ENCODE assay signal across 9 cellular contexts in the genomic region with DNA sequence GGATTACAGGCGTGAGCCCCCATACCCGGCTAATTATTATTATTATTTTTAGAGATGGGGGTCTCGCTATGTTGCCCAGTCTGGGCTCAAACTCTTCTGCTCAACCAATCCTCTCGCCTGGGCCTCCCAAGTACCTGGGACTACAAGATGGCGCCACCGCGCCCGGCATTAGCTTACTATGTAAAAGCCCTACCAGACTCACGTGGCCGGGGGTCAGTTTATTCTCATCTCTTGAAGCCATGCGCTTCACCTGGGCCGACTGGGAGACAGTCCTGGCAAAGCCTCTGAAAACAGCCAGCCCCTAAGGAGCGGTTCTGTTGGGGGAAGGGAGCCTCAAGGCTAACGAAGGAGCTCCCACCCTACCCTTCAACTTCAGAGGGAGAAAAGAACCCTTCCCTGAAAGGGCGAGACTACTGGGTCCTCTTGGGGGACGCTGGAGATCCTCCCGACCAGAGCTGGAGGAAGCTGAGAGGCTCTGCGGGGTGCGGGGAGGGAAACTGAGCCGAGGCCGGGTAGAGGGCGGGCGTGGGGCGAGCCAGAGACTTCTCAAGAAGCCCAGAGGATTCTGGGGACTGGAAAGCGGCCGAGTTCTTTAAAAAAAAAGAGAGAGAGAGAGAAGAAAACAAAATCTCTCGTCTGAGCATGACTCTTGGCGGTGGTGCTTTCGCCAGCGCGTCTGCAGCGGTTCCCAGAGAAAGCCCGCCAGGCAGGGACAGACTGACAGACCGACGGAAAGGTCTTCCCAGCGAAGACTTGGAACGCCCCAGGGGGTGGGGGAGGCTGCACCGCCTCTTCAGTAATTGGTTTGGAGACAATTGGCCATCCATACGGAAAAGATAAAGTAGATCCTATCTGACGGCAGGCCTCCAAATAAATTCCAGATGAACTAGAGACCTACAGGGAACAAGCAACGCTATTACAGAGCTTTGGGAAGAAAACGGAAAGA. TPM values are rescaled to one million over a fixed set of nuclear protein-coding genes. Genes with fewer than 3 reads are reported as not detected.
A peak's percentile ranks its signal among the peaks of the same experiment; 100 is the strongest.
DNase-seq lines count a peak whose midpoint lies in the region; ATAC-seq, FAIRE-seq and TF ChIP-seq lines count a peak whose summit lies in the region.
"Had no signal": no experiment of that assay in that cellular context is flagged by ENCODE, and none has a peak within 500 bp of the region (broad histone marks: within the 10 kb centered on the region; RNA-seq: fewer than 3 reads in every experiment).

No MANE protein-coding gene starts in this region.

- TF ChIP-seq RAD21 in GM12878 (IDR thresholded peaks at IDR 0.05; ENCODE audit: insufficient read depth, low read depth, low read length): no peak

- DNase-seq in GM04504 (ENCODE audit: low read depth): peak; percentile 66
- no peak for DNase-seq in GM12878 (ENCODE audit: low read depth, low spot score)
- no peak for DNase-seq in iPS DF 6.9 (ENCODE audit: low read depth, low spot score)
- DNase-seq in sigmoid colon: peak; percentile 92
- DNase-seq in germinal center (ENCODE audit: low spot score): no peak
- DNase-seq in activated naive CD4-positive, alpha-beta T cell treated with anti-CD3 and anti-CD28 coated beads, Interleukin-2, amount 50 U/mL, for 16 hours: no peak
- DNase-seq in GM12891 (ENCODE audit: insufficient read length, low spot score): no peak
- DNase-seq: NCI-H524 treated with DMSO at 0.1 percent for 48 hours had no signal

- SMC1A ChIA-PET in GM12878 (lab: Charles Lee; ENCODE audit: uncharacterized antibody, unreplicated experiment): no interaction called here

- CTCF ChIA-PET in GM12878 (lab: Yijun Ruan, JAX): interaction anchor here (0.5 to 1.0 kb wide), 2 partner anchors 49 to 109 kb away, joined by 3 to 4 read pairs; no protein-coding TSS in a partner anchor

- intact Hi-C loops in GM12878 (cut with micrococcal nuclease; ENCODE audit: unreplicated experiment) (no loop called here), sigmoid colon (cut with DNase I) (loop anchor here (1.0 to 5.0 kb wide), 2 partner anchors 44 to 76 kb away; partner anchors contain the start of genes PSMC3IP, RETREG3 and TUBG1)

- H3K27ac ChIP-seq in GM12878 (ENCODE audit: control insufficient read depth, insufficient read depth): no peak overlapping the region
- H3K27ac ChIP-seq in iPS DF 6.9 (ENCODE audit: low read length): no peak overlapping the region
- H3K27ac ChIP-seq in sigmoid colon: peak overlapping the region; percentile 80 to 88 (median 85)

- TF ChIP-seq CTCF in GM12878 (IDR thresholded peaks at IDR 0.05 in 2 of 3, conservative IDR thresholded peaks at IDR 0.05 in 1 of 3; ENCODE audit: control insufficient read depth in 2 of 3, extremely low read depth in 1 of 3, insufficient read depth in 1 of 3, low read depth in 3 of 3, low read length in 3 of 3): no peak
- TF ChIP-seq CTCF in sigmoid colon (IDR thresholded peaks at IDR 0.05): no peak

- in situ Hi-C loops in GM12878 (cut with MboI): no loop called here

- POLR2A ChIA-PET in GM12878 (lab: Charles Lee): no interaction called here

- peak overlapping the region; percentile 4 for H2AFZ ChIP-seq in GM12878 (ENCODE audit: control insufficient read depth, low read depth, low read length)

- peaks cover 20% of the 10 kb centered on the region for H3K4me1 ChIP-seq in GM12878 (ENCODE audit: control insufficient read depth, insufficient read depth, low read length)
- H3K4me1 ChIP-seq in iPS DF 6.9 (ENCODE audit: control insufficient read depth, insufficient read depth, low read length): peaks cover 2% of the 10 kb centered on the region; the same call in 1 of the 2 replicates
- peaks cover 0 to 15% (median 11%) of the 10 kb centered on the region in 4 donors for H3K4me1 ChIP-seq in sigmoid colon

- H3K36me3 ChIP-seq in GM12878 (ENCODE audit: control insufficient read depth in 2 of 2, insufficient read depth in 2 of 2, low read length in 1 of 2) (no peaks in the 10 kb centered on the region), iPS DF 6.9 (ENCODE audit: control insufficient read depth, insufficient read depth, low read length) (no peaks in the 10 kb centered on the region), sigmoid colon (no peaks in the 10 kb centered on the region)

- H3K9ac ChIP-seq in GM12878 (ENCODE audit: control insufficient read depth, insufficient read depth, low read length): no peak overlapping the region

- H3K4me2 ChIP-seq in GM12878 (ENCODE audit: control insufficient read depth, insufficient read depth): peak overlapping the region; percentile 75

- TF ChIP-seq EP300 in GM12878 (IDR thresholded peaks at IDR 0.05; ENCODE audit: borderline replicate concordance in 1 of 2, control insufficient read depth in 1 of 2, low read depth in 2 of 2, low read length in 2 of 2) (no peak), sigmoid colon (IDR thresholded peaks at IDR 0.05) (peak in 1 of 4 donors; percentile 8)

- TF ChIP-seq POLR2A in GM12878 (IDR thresholded peaks at IDR 0.05; ENCODE audit: low read depth, low read length): no peak
- TF ChIP-seq POLR2A in sigmoid colon (IDR thresholded peaks at IDR 0.05): no peak
- no peak for TF ChIP-seq POLR2A in GM12891 (IDR thresholded peaks at IDR 0.05; ENCODE audit: low read depth, low read length)

- 44% methylated on average over 42 of the region's 42 CpGs for WGBS in GM12878 (ENCODE audit: insufficient coverage, insufficient replicate concordance, low lambda C conversion rate, missing lambda C conversion rate)
- WGBS in iPS DF 6.9 (ENCODE audit: insufficient coverage, insufficient read length): no CpG with 5 or more reads among the region's 42 CpGs
- WGBS in sigmoid colon, 2 donors: 29 to 31% methylated on average over 42 of the region's 42 CpGs

- FAIRE-seq in GM12878 (lab: Jason Lieb, UNC) (no peak), GM12891 (lab: Jason Lieb, UNC) (no peak)

- H4K20me1 ChIP-seq in GM12878 (ENCODE audit: control insufficient read depth, insufficient read depth): no peaks in the 10 kb centered on the region

- BruUV-seq in GM12878 (replicated peaks; lab: Mats Ljungman, UMichigan): no TSS peak

- no peak overlapping the region for H3K4me3 ChIP-seq in GM12878
- H3K4me3 ChIP-seq in iPS DF 6.9 (ENCODE audit: low read length): peak overlapping the region; percentile 0; the same call in 1 of the 2 replicates
- H3K4me3 ChIP-seq in sigmoid colon: peak overlapping the region; percentile 18 to 46 (median 40)

- RAD21 ChIA-PET in GM12878 (lab: Charles Lee; ENCODE audit: unreplicated experiment): interaction anchor here (2.9 kb wide), 1 partner anchor 35 kb away, joined by 21 read pairs; no protein-coding TSS in a partner anchor

- ATAC-seq in GM12878 (no peak), GM18502 (IDR thresholded peaks at IDR 0.05; ENCODE audit: poor library complexity, unreplicated experiment) (no peak)

- H3K27me3 ChIP-seq in GM12878 (replicated peaks in 1 of 2; ENCODE audit: control insufficient read depth in 2 of 2, insufficient read depth in 2 of 2, low read length in 1 of 2): no peaks in the 10 kb centered on the region
- no peaks in the 10 kb centered on the region for H3K27me3 ChIP-seq in iPS DF 6.9 (ENCODE audit: control insufficient read depth, insufficient read depth, low read length)
- no peaks in the 10 kb centered on the region for H3K27me3 ChIP-seq in sigmoid colon

- H3K79me2 ChIP-seq in GM12878 (ENCODE audit: control insufficient read depth, insufficient read depth, low read length): no peaks in the 10 kb centered on the region

- H3K9me3 ChIP-seq in GM12878 (replicated peaks; ENCODE audit: control insufficient read depth, insufficient read depth, low read length) (no peaks in the 10 kb centered on the region), iPS DF 6.9 (ENCODE audit: control insufficient read depth, insufficient read depth, low read length) (no peaks in the 10 kb centered on the region), sigmoid colon (no peaks in the 10 kb centered on the region)

RNA-seq across cellular contexts. Expression of gene TUBG2, which starts 5.6 kb away (rescaled TPM):
- total RNA-seq in GM12878 (2013; cell fraction: nucleolus; rRNA removed): 44.1 and 46.6 TPM in 2 replicates
- 6.0 and 6.8 TPM in 2 replicates for total RNA-seq in GM12878 (2014; rRNA removed)
- 3.8 and 4.7 TPM in 2 replicates for total RNA-seq in GM12878 (2014; rRNA removed; fragmentation: Illumina TruSeq; extraction: Trizol)
- total RNA-seq in GM12878 (2021): 7.7 and 9.1 TPM in 2 replicates
- polyA plus RNA-seq in GM12878 (2011; ENCODE audit: low read depth): 8.9 TPM
- 12.4 and 14.4 TPM in 2 replicates for polyA plus RNA-seq in GM12878 (2011; rRNA removed)
- 17.1 and 21.5 TPM in 2 replicates for polyA plus RNA-seq in GM12878 (2011; cell fraction: cytosol; rRNA removed)
- 71.5 and 76.2 TPM in 2 replicates for polyA plus RNA-seq in GM12878 (2011; cell fraction: nucleus; rRNA removed)
- polyA plus RNA-seq in GM12878 (2012): 15.4 and 17.1 TPM in 2 replicates
- polyA plus RNA-seq in GM12878 (2014; fragmentation: Illumina TruSeq; extraction: Trizol): 5.8 and 8.8 TPM in 2 replicates
- 1 to 10 TPM; 1.2 to 1.8 TPM for polyA plus RNA-seq in GM12878 (2014; fragmentation: Nextera tagmentation; extraction: Ambion mirVana)
- 11.3 and 12.5 TPM in 2 replicates for polyA plus RNA-seq in GM12878 (2014; rRNA removed)
- 10 to 100 TPM; 11.3 to 11.9 TPM for polyA plus RNA-seq in GM12878 (2016; fragmentation: Nextera tagmentation; extraction: Ambion mirVana)
- 5.3 and 8.6 TPM in 2 replicates for polyA minus RNA-seq in GM12878 (2011; rRNA and poly(A)+ RNA removed)
- 2.8 and 4.8 TPM in 2 replicates for polyA minus RNA-seq in GM12878 (2011; cell fraction: cytosol; rRNA and poly(A)+ RNA removed)
- 14.5 and 16.8 TPM in 2 replicates for polyA minus RNA-seq in GM12878 (2011; cell fraction: nucleus; rRNA and poly(A)+ RNA removed)
- 10 to 100 TPM; 28.0 to 57.3 (median 33.6) TPM for total RNA-seq in sigmoid colon
- polyA plus RNA-seq in sigmoid colon: 1 to 10 TPM; 1.2 to 6.6 (median 4.2) TPM
- polyA plus RNA-seq in GM12891 (2012; ENCODE audit: low read depth, missing spikeins): 11.5 TPM

RNA-seq across cellular contexts. Expression of gene PLEKHH3, which starts 23.3 kb away (rescaled TPM):
- total RNA-seq in GM12878 (2013; cell fraction: nucleolus; rRNA removed): 39.3 and 53.5 TPM in 2 replicates
- 15.8 and 22.3 TPM in 2 replicates for total RNA-seq in GM12878 (2014; rRNA removed)
- total RNA-seq in GM12878 (2014; rRNA removed; fragmentation: Illumina TruSeq; extraction: Trizol): 7.0 and 7.8 TPM in 2 replicates
- total RNA-seq in GM12878 (2021): 35.5 and 38.0 TPM in 2 replicates
- 6.9 TPM for polyA plus RNA-seq in GM12878 (2011; ENCODE audit: low read depth)
- 4.0 and 14.0 TPM in 2 replicates for polyA plus RNA-seq in GM12878 (2011; rRNA removed)
- 18.7 and 28.9 TPM in 2 replicates for polyA plus RNA-seq in GM12878 (2011; cell fraction: cytosol; rRNA removed)
- polyA plus RNA-seq in GM12878 (2011; cell fraction: nucleus; rRNA removed): 87.8 and 125 TPM in 2 replicates
- polyA plus RNA-seq in GM12878 (2012): 26.0 and 33.7 TPM in 2 replicates
- 1.5 and 3.9 TPM in 2 replicates for polyA plus RNA-seq in GM12878 (2014; fragmentation: Illumina TruSeq; extraction: Trizol)
- 1 to 10 TPM in 1 of 2 experiments, under 1 TPM in 1; 0.31 to 2.1 TPM for polyA plus RNA-seq in GM12878 (2014; fragmentation: Nextera tagmentation; extraction: Ambion mirVana)
- 29.5 and 31.3 TPM in 2 replicates for polyA plus RNA-seq in GM12878 (2014; rRNA removed)
- 10 to 100 TPM; 10.3 to 11.8 TPM for polyA plus RNA-seq in GM12878 (2016; fragmentation: Nextera tagmentation; extraction: Ambion mirVana)
- 4.8 and 17.2 TPM in 2 replicates for polyA minus RNA-seq in GM12878 (2011; rRNA and poly(A)+ RNA removed)
- 17.5 and 20.7 TPM in 2 replicates for polyA minus RNA-seq in GM12878 (2011; cell fraction: cytosol; rRNA and poly(A)+ RNA removed)
- polyA minus RNA-seq in GM12878 (2011; cell fraction: nucleus; rRNA and poly(A)+ RNA removed): 15.4 and 25.4 TPM in 2 replicates
- 10 to 100 TPM; 12.3 to 25.2 (median 20.1) TPM for total RNA-seq in sigmoid colon
- 10 to 100 TPM in 1 of 3 donors, 1 to 10 TPM in 2; 4.4 to 14.7 (median 9.6) TPM for polyA plus RNA-seq in sigmoid colon
- 18.3 TPM for polyA plus RNA-seq in GM12891 (2012; ENCODE audit: low read depth, missing spikeins)

RNA-seq across cellular contexts. Expression of gene CCR10, which starts 28.2 kb away (rescaled TPM):
- 7.4 TPM in 2 replicates for total RNA-seq in GM12878 (2013; cell fraction: nucleolus; rRNA removed)
- total RNA-seq in GM12878 (2014; rRNA removed) (25.2 and 34.2 TPM in 2 replicates), GM12878 (2014; rRNA removed; fragmentation: Illumina TruSeq; extraction: Trizol) (1.7 and 2.3 TPM in 2 replicates), GM12878 (2021) (54.0 and 61.3 TPM in 2 replicates), sigmoid colon (1 to 10 TPM; 2.3 to 9.2 (median 3.5) TPM)
- 6.0 TPM for polyA plus RNA-seq in GM12878 (2011; ENCODE audit: low read depth)
- polyA plus RNA-seq in GM12878 (2011; rRNA removed) (1.7 and 2.6 TPM in 2 replicates), GM12878 (2014; fragmentation: Illumina TruSeq; extraction: Trizol) (0.22 and 0.82 TPM in 2 replicates), GM12878 (2014; fragmentation: Nextera tagmentation; extraction: Ambion mirVana) (under 1 TPM; 0.05 to 0.27 TPM), GM12878 (2014; rRNA removed) (21.0 and 30.9 TPM in 2 replicates), GM12878 (2016; fragmentation: Nextera tagmentation; extraction: Ambion mirVana) (10 to 100 TPM; 60.3 to 63.6 TPM), sigmoid colon (1 to 10 TPM in 1 of 3 donors, not detected in 2; 1.2 TPM)
- 7.5 and 12.9 TPM in 2 replicates for polyA plus RNA-seq in GM12878 (2011; cell fraction: cytosol; rRNA removed)
- polyA plus RNA-seq in GM12878 (2011; cell fraction: nucleus; rRNA removed): 18.7 and 23.8 TPM in 2 replicates
- 20.8 and 43.4 TPM in 2 replicates for polyA plus RNA-seq in GM12878 (2012)
- polyA minus RNA-seq in GM12878 (2011; rRNA and poly(A)+ RNA removed): 2.6 and 3.8 TPM in 2 replicates
- 7.2 and 10.8 TPM in 2 replicates for polyA minus RNA-seq in GM12878 (2011; cell fraction: cytosol; rRNA and poly(A)+ RNA removed)
- polyA minus RNA-seq in GM12878 (2011; cell fraction: nucleus; rRNA and poly(A)+ RNA removed): 7.9 and 15.9 TPM in 2 replicates
- polyA plus RNA-seq in GM12891 (2012; ENCODE audit: low read depth, missing spikeins): 16.2 TPM

RNA-seq across cellular contexts. Expression of gene CNTNAP1, which starts 28.9 kb away (rescaled TPM):
- total RNA-seq in GM12878 (2013; cell fraction: nucleolus; rRNA removed): 57.8 and 68.0 TPM in 2 replicates
- 11.1 and 12.9 TPM in 2 replicates for total RNA-seq in GM12878 (2014; rRNA removed)
- 7.4 and 8.0 TPM in 2 replicates for total RNA-seq in GM12878 (2014; rRNA removed; fragmentation: Illumina TruSeq; extraction: Trizol)
- 26.0 and 29.9 TPM in 2 replicates for total RNA-seq in GM12878 (2021)
- 10.6 TPM for polyA plus RNA-seq in GM12878 (2011; ENCODE audit: low read depth)
- polyA plus RNA-seq in GM12878 (2011; rRNA removed): 10.2 and 19.6 TPM in 2 replicates
- polyA plus RNA-seq in GM12878 (2011; cell fraction: cytosol; rRNA removed): 26.2 and 27.3 TPM in 2 replicates
- 194 and 207 TPM in 2 replicates for polyA plus RNA-seq in GM12878 (2011; cell fraction: nucleus; rRNA removed)
- polyA plus RNA-seq in GM12878 (2012): 22.3 and 24.4 TPM in 2 replicates
- polyA plus RNA-seq in GM12878 (2014; fragmentation: Illumina TruSeq; extraction: Trizol): 10.6 and 14.1 TPM in 2 replicates
- 1 to 10 TPM in 1 of 2 experiments, under 1 TPM in 1; 0.95 to 1.9 TPM for polyA plus RNA-seq in GM12878 (2014; fragmentation: Nextera tagmentation; extraction: Ambion mirVana)
- 22.0 and 26.6 TPM in 2 replicates for polyA plus RNA-seq in GM12878 (2014; rRNA removed)
- polyA plus RNA-seq in GM12878 (2016; fragmentation: Nextera tagmentation; extraction: Ambion mirVana): 1 to 10 TPM; 2.5 to 2.7 TPM
- 12.7 and 16.8 TPM in 2 replicates for polyA minus RNA-seq in GM12878 (2011; rRNA and poly(A)+ RNA removed)
- 11.6 and 12.4 TPM in 2 replicates for polyA minus RNA-seq in GM12878 (2011; cell fraction: cytosol; rRNA and poly(A)+ RNA removed)
- polyA minus RNA-seq in GM12878 (2011; cell fraction: nucleus; rRNA and poly(A)+ RNA removed): 20.2 and 29.2 TPM in 2 replicates
- total RNA-seq in sigmoid colon: 10 to 100 TPM in 3 of 4 donors, 1 to 10 TPM in 1; 7.4 to 46.8 (median 14.9) TPM
- polyA plus RNA-seq in sigmoid colon: 1 to 10 TPM in 1 of 3 donors, under 1 TPM in 2; under 0.01 to 7.7 (median 0.23) TPM
- 21.7 TPM for polyA plus RNA-seq in GM12891 (2012; ENCODE audit: low read depth, missing spikeins)

RNA-seq across cellular contexts. Expression of gene TUBG1, which starts 44.0 kb away (rescaled TPM):
- 26.5 and 30.5 TPM in 2 replicates for total RNA-seq in GM12878 (2013; cell fraction: nucleolus; rRNA removed)
- total RNA-seq in GM12878 (2014; rRNA removed): 103 and 115 TPM in 2 replicates
- total RNA-seq in GM12878 (2014; rRNA removed; fragmentation: Illumina TruSeq; extraction: Trizol): 58.3 and 69.9 TPM in 2 replicates
- 120 and 126 TPM in 2 replicates for total RNA-seq in GM12878 (2021)
- polyA plus RNA-seq in GM12878 (2011; ENCODE audit: low read depth): 28.3 TPM
- 25.8 and 43.3 TPM in 2 replicates for polyA plus RNA-seq in GM12878 (2011; rRNA removed)
- polyA plus RNA-seq in GM12878 (2011; cell fraction: cytosol; rRNA removed): 142 and 147 TPM in 2 replicates
- polyA plus RNA-seq in GM12878 (2011; cell fraction: nucleus; rRNA removed): 149 and 194 TPM in 2 replicates
- polyA plus RNA-seq in GM12878 (2012): 57.3 and 80.6 TPM in 2 replicates
- polyA plus RNA-seq in GM12878 (2014; fragmentation: Illumina TruSeq; extraction: Trizol): 66.1 and 121 TPM in 2 replicates
- 10 to 100 TPM; 40.0 to 40.3 TPM for polyA plus RNA-seq in GM12878 (2014; fragmentation: Nextera tagmentation; extraction: Ambion mirVana)
- 100.0 and 110 TPM in 2 replicates for polyA plus RNA-seq in GM12878 (2014; rRNA removed)
- 100 to 1,000 TPM; 216 to 256 TPM for polyA plus RNA-seq in GM12878 (2016; fragmentation: Nextera tagmentation; extraction: Ambion mirVana)
- polyA minus RNA-seq in GM12878 (2011; rRNA and poly(A)+ RNA removed): 77.2 and 106 TPM in 2 replicates
- polyA minus RNA-seq in GM12878 (2011; cell fraction: cytosol; rRNA and poly(A)+ RNA removed): 46.4 and 58.0 TPM in 2 replicates
- 31.6 and 58.6 TPM in 2 replicates for polyA minus RNA-seq in GM12878 (2011; cell fraction: nucleus; rRNA and poly(A)+ RNA removed)
- total RNA-seq in sigmoid colon: 10 to 100 TPM; 22.1 to 35.0 (median 23.9) TPM
- 10 to 100 TPM; 16.2 to 39.2 (median 30.3) TPM for polyA plus RNA-seq in sigmoid colon
- polyA plus RNA-seq in GM12891 (2012; ENCODE audit: low read depth, missing spikeins): 86.3 TPM

Comparison
In these comparisons a context has a peak if more than half of its experiments do, and no peak if none do; other contexts are left out.
1. DNase-seq: peak in GM04504 (single experiment) and sigmoid colon (single experiment); none in GM12878 (single experiment), iPS DF 6.9 (single experiment), germinal center (single experiment), activated naive CD4-positive, alpha-beta T cell treated with anti-CD3 and anti-CD28 coated beads, Interleukin-2, amount 50 U/mL, for 16 hours (single experiment) and GM12891 (single experiment).
2. H3K27ac ChIP-seq: peak in sigmoid colon (4 of 4); none in GM12878 (single experiment) and iPS DF 6.9 (single experiment).